Comparison of ENCODE assay signal across 24 cellular contexts in the genomic region with DNA sequence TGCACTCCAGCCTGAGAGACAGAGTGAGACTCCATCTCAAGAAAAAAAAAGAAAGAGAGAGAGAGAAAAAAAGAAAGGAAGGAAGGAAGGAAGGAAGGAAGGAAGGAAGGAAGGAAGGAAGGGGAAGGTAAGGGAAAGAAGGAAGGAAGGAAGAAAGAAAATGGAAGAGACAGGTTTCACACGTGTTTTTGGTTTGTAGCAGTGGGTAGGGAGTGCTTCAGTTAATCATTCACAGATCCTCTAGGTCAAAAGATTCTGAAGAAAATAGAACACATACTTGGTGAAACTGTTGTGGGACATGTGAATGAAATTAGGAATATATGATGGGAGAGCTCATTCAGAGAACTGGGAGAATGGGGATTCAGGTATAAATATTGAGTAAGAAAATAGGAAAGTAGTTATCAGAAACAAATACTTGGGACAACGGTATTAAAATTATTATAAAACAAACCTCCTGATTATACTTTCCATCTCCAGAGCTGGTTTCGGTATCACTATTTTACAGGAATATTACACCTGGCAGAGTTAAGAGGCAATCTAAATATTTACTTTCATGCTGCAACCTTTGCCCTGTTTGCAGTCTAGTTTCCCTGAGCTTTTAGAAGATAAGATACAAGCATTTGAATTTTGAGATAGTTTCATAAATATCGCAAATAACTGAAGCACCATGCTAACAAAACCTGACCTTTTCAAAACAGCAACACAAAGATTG. TPM values are rescaled to one million over a fixed set of nuclear protein-coding genes. Genes with fewer than 3 reads are reported as not detected.
A peak's percentile ranks its signal among the peaks of the same experiment; 100 is the strongest.
DNase-seq lines count a peak whose midpoint lies in the region; ATAC-seq, FAIRE-seq and TF ChIP-seq lines count a peak whose summit lies in the region.
"Had no signal": no experiment of that assay in that cellular context is flagged by ENCODE, and none has a peak within 500 bp of the region (broad histone marks: within the 10 kb centered on the region; RNA-seq: fewer than 3 reads in every experiment).

No MANE protein-coding gene starts in this region.

- H3K27ac Mint-ChIP-seq in Caco-2 (ENCODE audit: unreplicated experiment), result peak overlapping the region; percentile 94
- H3K27ac Mint-ChIP-seq in CD4-positive, alpha-beta memory T cell, result no peak overlapping the region
- H3K27ac Mint-ChIP-seq: activated T-helper 17 cell treated with anti-CD3 and anti-CD28 coated beads, Interleukin-2, amount 50 U/mL, for 72 hours had no signal

- POLR2A ChIA-PET in Caco-2 (lab: Charles Lee), result interaction anchor here (0.5 to 1.5 kb wide), 5 partner anchors 35 to 67 kb away, joined by 3 to 4 read pairs (median 3); a partner anchor contains a TSS
- POLR2A ChIA-PET in CD4-positive, alpha-beta memory T cell (lab: Charles Lee; ENCODE audit: partially characterized antibody), result no interaction called here

- peaks cover 16% of the 10 kb centered on the region for H3K36me3 Mint-ChIP-seq in Caco-2 (ENCODE audit: insufficient read depth, unreplicated experiment)
- H3K36me3 Mint-ChIP-seq in CD4-positive, alpha-beta memory T cell, result no peaks in the 10 kb centered on the region

- peak overlapping the region; percentile 65 for H3K4me3 Mint-ChIP-seq in Caco-2 (ENCODE audit: unreplicated experiment)
- no peak overlapping the region for H3K4me3 Mint-ChIP-seq in CD4-positive, alpha-beta memory T cell
- H3K4me3 Mint-ChIP-seq: activated T-helper 17 cell treated with anti-CD3 and anti-CD28 coated beads, Interleukin-2, amount 50 U/mL, for 72 hours had no signal

- no peaks in the 10 kb centered on the region for H3K9me2 ChIP-seq in hepatocyte (replicated peaks; ENCODE audit: insufficient read depth)
- H3K9me2 ChIP-seq: SK-N-SH had no signal

- peaks cover 20% of the 10 kb centered on the region for H3K4me1 Mint-ChIP-seq in Caco-2 (ENCODE audit: low read depth, unreplicated experiment)
- no peaks in the 10 kb centered on the region for H3K4me1 Mint-ChIP-seq in CD4-positive, alpha-beta memory T cell
- H3K4me1 Mint-ChIP-seq: activated T-helper 17 cell treated with anti-CD3 and anti-CD28 coated beads, Interleukin-2, amount 50 U/mL, for 72 hours had no signal

- TF ChIP-seq CTCF in Caco-2 (IDR thresholded peaks at IDR 0.05; ENCODE audit: insufficient read depth in 1 of 2, low read depth in 1 of 2, low read length in 1 of 2, severe bottlenecking in 1 of 2, unreplicated experiment in 1 of 2) (no peak), hepatocyte (IDR thresholded peaks at IDR 0.05; ENCODE audit: poor library complexity) (no peak), pancreas (IDR thresholded peaks at IDR 0.05) (no peak)

- 58% methylated on average over 4 of the region's 4 CpGs for WGBS in hepatocyte (ENCODE audit: low lambda C conversion rate, missing lambda C conversion rate)
- WGBS in pancreas, 2 donors, result 10 to 11% methylated on average over 4 of the region's 4 CpGs

- H3K36me3 ChIP-seq in Caco-2 (ENCODE audit: control insufficient read depth, insufficient read depth, low read length) (no peaks in the 10 kb centered on the region), hepatocyte (replicated peaks; ENCODE audit: insufficient read depth, low read depth) (no peaks in the 10 kb centered on the region), pancreas (no peaks in the 10 kb centered on the region)
- H3K36me3 ChIP-seq in CD4-positive, alpha-beta memory T cell (ENCODE audit: insufficient read depth, low read length), result no peaks in the 10 kb centered on the region
- H3K36me3 ChIP-seq: brain microvascular endothelial cell, gastrocnemius medialis, tibial nerve had no signal

- DNase-seq in Caco-2 (peak in 1 of 2 experiments; percentile 63), NCI-H526 (lab: John Stamatoyannopoulos, UW) (peak; percentile 3 to 45), hepatocyte (ENCODE audit: low spot score) (peak; percentile 58), pancreas (no peak)
- no peak for DNase-seq in activated CD8-positive, alpha-beta memory T cell treated with anti-CD3 and anti-CD28 coated beads, Interleukin-2, amount 50 U/mL, for 48 hours
- no peak for DNase-seq in CD4-positive, alpha-beta memory T cell
- DNase-seq: activated CD4-positive, CD25-positive, alpha-beta regulatory T cell treated with anti-CD3 and anti-CD28 coated beads, Interleukin-2, amount 50 U/mL, for 72 hours; brain microvascular endothelial cell; cortex of kidney; gastrocnemius medialis; GF-D8; NCI-H1930; NCI-H69; occipital lobe; right cardiac atrium; SK-N-SH; stimulated activated naive CD4-positive, alpha-beta T cell; T-helper 9 cell had no signal

- no peak overlapping the region for H2AFZ ChIP-seq in hepatocyte

- no peaks in the 10 kb centered on the region for H3K27me3 Mint-ChIP-seq in Caco-2 (ENCODE audit: insufficient read depth, unreplicated experiment)
- peaks cover 0 to 7% of the 10 kb centered on the region in 2 donors for H3K27me3 Mint-ChIP-seq in CD4-positive, alpha-beta memory T cell
- H3K27me3 Mint-ChIP-seq: activated T-helper 17 cell treated with anti-CD3 and anti-CD28 coated beads, Interleukin-2, amount 50 U/mL, for 72 hours had no signal

- no peaks in the 10 kb centered on the region for H3K27me3 ChIP-seq in Caco-2 (replicated peaks; ENCODE audit: control insufficient read depth, insufficient read depth, low read length)
- no peaks in the 10 kb centered on the region for H3K27me3 ChIP-seq in hepatocyte
- H3K27me3 ChIP-seq in pancreas, result no peaks in the 10 kb centered on the region
- no peaks in the 10 kb centered on the region for H3K27me3 ChIP-seq in CD4-positive, alpha-beta memory T cell (ENCODE audit: insufficient read depth, low read length)
- H3K27me3 ChIP-seq: brain microvascular endothelial cell, gastrocnemius medialis, tibial nerve had no signal

- H3K27ac ChIP-seq in hepatocyte (peak overlapping the region; percentile 99), pancreas (peak overlapping the region; percentile 60 to 96 (median 82))
- H3K27ac ChIP-seq in CD4-positive, alpha-beta memory T cell (ENCODE audit: low read depth, low read length), result no peak overlapping the region
- H3K27ac ChIP-seq: brain microvascular endothelial cell, gastrocnemius medialis, tibial nerve had no signal

- H4K20me1 ChIP-seq in hepatocyte (ENCODE audit: insufficient read depth, poor library complexity, severe bottlenecking), result no peaks in the 10 kb centered on the region

- CTCF ChIA-PET in Caco-2 (lab: Charles Lee), result interaction anchor here (1.3 kb wide), 1 partner anchor 358 kb away, joined by 4 read pairs; a partner anchor contains a TSS
- CTCF ChIA-PET in CD4-positive, alpha-beta memory T cell (lab: Charles Lee; ENCODE audit: partially characterized antibody), result no interaction called here

- peak; percentile 63 for FAIRE-seq in pancreas (lab: Jason Lieb, UNC)
- FAIRE-seq: D721Med, GM12892 had no signal

- intact Hi-C loops in Caco-2 (cut with micrococcal nuclease; ENCODE audit: unreplicated experiment) (loop anchor here (1.0 kb wide), 1 partner anchor 37 kb away; a partner anchor contains a TSS), pancreas (cut with DNase I) (loop anchor here in 1 of 3 donors (5.0 kb wide), 1 partner anchor 35 kb away; a partner anchor contains a TSS)
- intact Hi-C loops in CD4-positive, alpha-beta memory T cell (cut with micrococcal nuclease), result no loop called here

- H3K4me2 ChIP-seq in hepatocyte, result peak overlapping the region; percentile 36
- H3K4me2 ChIP-seq: SK-N-SH had no signal

- H3K4me3 ChIP-seq in Caco-2 (ENCODE audit: low read depth, low read length) (no peak overlapping the region), hepatocyte (no peak overlapping the region), pancreas (peak overlapping the region in 1 of 4 donors; percentile 19)
- no peak overlapping the region for H3K4me3 ChIP-seq in CD4-positive, alpha-beta memory T cell (ENCODE audit: low read length in 2 of 2)
- H3K4me3 ChIP-seq: gastrocnemius medialis, tibial nerve had no signal

- ATAC-seq in pancreas, result peak; percentile 85 to 91 (median 86)
- no peak for ATAC-seq in GM19351 (IDR thresholded peaks at IDR 0.05; ENCODE audit: unreplicated experiment)
- no peak for ATAC-seq in HG03095 (IDR thresholded peaks at IDR 0.05; ENCODE audit: unreplicated experiment)
- ATAC-seq: activated T-helper 17 cell treated with anti-CD3 and anti-CD28 coated beads, Interleukin-2, amount 50 U/mL, for 72 hours; gastrocnemius medialis; right cardiac atrium had no signal

- BruUV-seq in Caco-2 (replicated peaks; lab: Mats Ljungman, UMichigan), result no TSS peak

- no peaks in the 10 kb centered on the region for H3K79me2 ChIP-seq in hepatocyte

- peaks cover 51% of the 10 kb centered on the region for H3K4me1 ChIP-seq in Caco-2
- H3K4me1 ChIP-seq in hepatocyte (ENCODE audit: insufficient read depth), result peaks cover 27% of the 10 kb centered on the region
- peaks cover 8 to 41% (median 27%) of the 10 kb centered on the region in 3 donors for H3K4me1 ChIP-seq in pancreas
- no peaks in the 10 kb centered on the region for H3K4me1 ChIP-seq in CD4-positive, alpha-beta memory T cell (ENCODE audit: insufficient read depth, low read length)
- H3K4me1 ChIP-seq: gastrocnemius medialis, tibial nerve had no signal

- H3K9me3 ChIP-seq in Caco-2 (no peaks in the 10 kb centered on the region), hepatocyte (ENCODE audit: low read depth) (no peaks in the 10 kb centered on the region), pancreas (no peaks in the 10 kb centered on the region)
- H3K9me3 ChIP-seq in CD4-positive, alpha-beta memory T cell (ENCODE audit: control insufficient read depth in 1 of 2, low read length in 2 of 2), result no peaks in the 10 kb centered on the region
- H3K9me3 ChIP-seq: gastrocnemius medialis, SK-N-SH, tibial nerve had no signal

- H3K9me3 Mint-ChIP-seq in Caco-2 (ENCODE audit: unreplicated experiment), result no peaks in the 10 kb centered on the region
- peaks cover 0 to 6% (median 2%) of the 10 kb centered on the region in 8 donors for H3K9me3 Mint-ChIP-seq in CD4-positive, alpha-beta memory T cell
- H3K9me3 Mint-ChIP-seq: activated T-helper 17 cell treated with anti-CD3 and anti-CD28 coated beads, Interleukin-2, amount 50 U/mL, for 72 hours had no signal

RNA-seq across cellular contexts. Expression of a gene that starts 37.2 kb away (rescaled TPM):
- 47.2 and 50.3 TPM in 2 replicates for total RNA-seq in Caco-2 (2022)
- 43.5 and 45.4 TPM in 2 replicates for total RNA-seq in hepatocyte
- polyA plus RNA-seq in hepatocyte, result 19.6 and 26.4 TPM in 2 replicates
- 10 to 100 TPM; 15.5 to 34.7 (median 21.0) TPM for total RNA-seq in pancreas
- 1 to 10 TPM; 4.0 to 5.6 TPM for polyA plus RNA-seq in pancreas
- total RNA-seq in CD4-positive, alpha-beta memory T cell, result 1 to 10 TPM; 1.1 TPM
- polyA plus RNA-seq in CD4-positive, alpha-beta memory T cell, result 1 to 10 TPM in 1 of 2 donors, under 1 TPM in 1; 0.20 to 1.5 TPM

RNA-seq across cellular contexts. Expression of a gene that starts 40.5 kb away (rescaled TPM):
- total RNA-seq in Caco-2 (2022) (174 and 184 TPM in 2 replicates), hepatocyte (119 and 140 TPM in 2 replicates), pancreas (100 to 1,000 TPM in 1 of 6 donors, 10 to 100 TPM in 5; 38.5 to 107 (median 44.7) TPM)
- polyA plus RNA-seq in hepatocyte (49.6 and 72.7 TPM in 2 replicates), pancreas (10 to 100 TPM; 10.9 to 12.9 TPM)
- 1 to 10 TPM; 4.9 to 6.0 TPM for total RNA-seq in CD4-positive, alpha-beta memory T cell
- under 1 TPM in 1 of 2 donors, not detected in 1; 0.13 TPM for polyA plus RNA-seq in CD4-positive, alpha-beta memory T cell

Comparison
In these comparisons a context has a peak if more than half of its experiments do, and no peak if none do; other contexts are left out.
1. DNase-seq: peak in NCI-H526 (2 of 2) and hepatocyte (single experiment); none in pancreas (0 of 6), activated CD8-positive, alpha-beta memory T cell treated with anti-CD3 and anti-CD28 coated beads, Interleukin-2, amount 50 U/mL, for 48 hours (single experiment) and CD4-positive, alpha-beta memory T cell (0 of 5).
2. ATAC-seq: peak in pancreas (4 of 4); none in GM19351 (single experiment) and HG03095 (single experiment).
3. RNA of a gene that starts 37.2 kb away (total RNA-seq): 47.2 to 50.3 TPM in Caco-2, 43.5 to 45.4 TPM in hepatocyte and 15.5 to 34.7 TPM in pancreas; 1.1 TPM in CD4-positive, alpha-beta memory T cell; every median in the first group is over 4 times any median in the second.
4. RNA of a gene that starts 40.5 kb away (total RNA-seq): 174 to 184 TPM in Caco-2, 119 to 140 TPM in hepatocyte and 38.5 to 107 TPM in pancreas; 4.9 to 6.0 TPM in CD4-positive, alpha-beta memory T cell; every median in the first group is over 4 times any median in the second.